In genomic region chr14:59214702-59215302, GRCh38 we compare ENCODE assay signal across 11 cellular contexts. TPM values are rescaled to one million over a fixed set of nuclear protein-coding genes. Genes with fewer than 3 reads are reported as not detected.
DNase-seq lines count a peak whose midpoint lies in the region; ATAC-seq, FAIRE-seq and TF ChIP-seq lines count a peak whose summit lies in the region.
"Had no signal": no experiment of that assay in that cellular context is flagged by ENCODE, and none has a peak within 500 bp of the region (broad histone marks: within the 10 kb centered on the region; RNA-seq: fewer than 3 reads in every experiment).

No MANE protein-coding gene starts in this region.

- no peaks in the 10 kb centered on the region for H3K27me3 Mint-ChIP-seq in activated T-helper 17 cell treated with anti-CD3 and anti-CD28 coated beads, Interleukin-2, amount 50 U/mL, for 72 hours
- H3K27me3 Mint-ChIP-seq: activated CD4-positive, alpha-beta T cell treated with anti-CD3 and anti-CD28 coated beads, Interleukin-2, amount 10 ng/mL, durations not matched to agents 24 days and 14 days had no signal

- H3K4me3 ChIP-seq in HepG2 (replicated peaks in 1 of 3; ENCODE audit: insufficient read depth in 1 of 3, low read depth in 2 of 3, low read length in 3 of 3) (0 out of 6 replicates have a peak overlapping the region, but pooled peaks of 1 of the 3 experiments have one; percentile 63), right lobe of liver (no peak overlapping the region), fibroblast of lung (replicated peaks in 1 of 4; ENCODE audit: control extremely low read depth in 1 of 4, insufficient read depth in 1 of 4, low read depth in 3 of 4, low read length in 4 of 4) (no peak overlapping the region)
- H3K4me3 ChIP-seq: MG63 had no signal

- H3K4me1 ChIP-seq in HepG2 (ENCODE audit: insufficient read depth, low read length) (peaks cover 55% of the 10 kb centered on the region), right lobe of liver (peaks cover 0 to 31% (median 17%) of the 10 kb centered on the region in 4 donors), fibroblast of lung (ENCODE audit: control insufficient read depth, extremely low read depth, insufficient read depth, low read length) (peaks cover 9% of the 10 kb centered on the region)

- DNase-seq in HepG2 (ENCODE audit: low spot score) (no peak), right lobe of liver (no peak), fibroblast of lung (ENCODE audit: low read depth in 2 of 2) (no peak), DMS79 treated with DMSO at 0.1 percent for 48 hours (lab: John Stamatoyannopoulos, UW) (no peak), NK-92 (lab: John Stamatoyannopoulos, UW; ENCODE audit: unreplicated experiment) (no peak), ureter (ENCODE audit: low spot score) (no peak)
- DNase-seq: activated CD4-positive, alpha-beta T cell treated with anti-CD3 and anti-CD28 coated beads, Interleukin-2, amount 10 ng/mL, durations not matched to agents 24 days and 14 days; activated naive CD4-positive, alpha-beta T cell treated with anti-CD3 and anti-CD28 coated beads, Interleukin-2, amount 50 U/mL, for 16 hours had no signal

- H3K4me1 Mint-ChIP-seq in activated T-helper 17 cell treated with anti-CD3 and anti-CD28 coated beads, Interleukin-2, amount 50 U/mL, for 72 hours: peaks cover 5% of the 10 kb centered on the region
- H3K4me1 Mint-ChIP-seq: activated CD4-positive, alpha-beta T cell treated with anti-CD3 and anti-CD28 coated beads, Interleukin-2, amount 10 ng/mL, durations not matched to agents 24 days and 14 days had no signal

- FAIRE-seq in HepG2 (lab: Jason Lieb, UNC): no peak

- H3K27ac ChIP-seq in HepG2 (ENCODE audit: extremely low read length, insufficient read depth, low read length): peak overlapping the region; percentile 62
- peak overlapping the region in 1 of 3 donors; percentile 62 for H3K27ac ChIP-seq in right lobe of liver
- no peak overlapping the region for H3K27ac ChIP-seq in fibroblast of lung (ENCODE audit: insufficient read depth, low read length)

- CTCF ChIA-PET in HepG2 (lab: Yijun Ruan, JAX; ENCODE audit: low intra/inter-chr PET ratio, low total read pairs): no interaction called here

- H3K9me3 ChIP-seq in HepG2 (ENCODE audit: low read length): no peaks in the 10 kb centered on the region
- no peaks in the 10 kb centered on the region for H3K9me3 ChIP-seq in right lobe of liver
- no peaks in the 10 kb centered on the region for H3K9me3 ChIP-seq in fibroblast of lung (ENCODE audit: control insufficient read depth, insufficient read depth, low read depth, low read length)
- H3K9me3 ChIP-seq: MG63 had no signal

- H3K9ac ChIP-seq in HepG2 (ENCODE audit: insufficient read depth, low read depth, low read length): peak overlapping the region; percentile 54
- H3K9ac ChIP-seq in fibroblast of lung (ENCODE audit: insufficient read depth, low read length): no peak overlapping the region

- no peak for TF ChIP-seq POLR2A in HepG2 (IDR thresholded peaks at IDR 0.05; ENCODE audit: insufficient read depth in 1 of 2, low read depth in 2 of 2, low read length in 2 of 2)
- no peak for TF ChIP-seq POLR2A in right lobe of liver (IDR thresholded peaks at IDR 0.05)

- in situ Hi-C loops in HepG2 (cut with HindIII; ENCODE audit: extremely low pct_ligation_motif_present, low pct_unique_long_range_greater_than_20kb): no loop called here

- intact Hi-C loops in HepG2 (cut with micrococcal nuclease; ENCODE audit: unreplicated experiment) (loop anchor here (1.0 to 5.0 kb wide), 3 partner anchors 27 to 97 kb away; partner anchors contain the start of gene DAAM1), right lobe of liver (cut with DNase I) (no loop called here)

- no peaks in the 10 kb centered on the region for H3K36me3 Mint-ChIP-seq in activated T-helper 17 cell treated with anti-CD3 and anti-CD28 coated beads, Interleukin-2, amount 50 U/mL, for 72 hours (ENCODE audit: low read depth)

- H2AFZ ChIP-seq in HepG2 (ENCODE audit: low read length) (no peak overlapping the region), fibroblast of lung (ENCODE audit: low read length) (no peak overlapping the region)

- TF ChIP-seq EP300 in HepG2 (IDR thresholded peaks at IDR 0.05; ENCODE audit: low read depth in 2 of 2, low read length in 2 of 2): no peak
- TF ChIP-seq EP300 in HepG2 (CRISPR knock-in tag; IDR thresholded peaks at IDR 0.05; ENCODE audit: borderline replicate concordance): no peak

- BruUV-seq in HepG2 (replicated peaks; lab: Mats Ljungman, UMichigan): no TSS peak

- WGBS in HepG2 (ENCODE audit: low lambda C conversion rate): 90% methylated on average over 3 of the region's 3 CpGs
- WGBS in right lobe of liver (ENCODE audit: insufficient coverage, low coverage, low lambda C conversion rate, missing lambda C conversion rate): 90% methylated on average over 3 of the region's 3 CpGs

- no peaks in the 10 kb centered on the region; the same call in 1 of the 2 replicates for H4K20me1 ChIP-seq in HepG2 (ENCODE audit: insufficient read depth, low read length)
- no peaks in the 10 kb centered on the region for H4K20me1 ChIP-seq in fibroblast of lung (ENCODE audit: control insufficient read depth, extremely low read depth, insufficient read depth, low read length)

- TF ChIP-seq RAD21 in HepG2 (CRISPR knock-in tag; IDR thresholded peaks at IDR 0.05): no peak

- H3K9me3 Mint-ChIP-seq in activated T-helper 17 cell treated with anti-CD3 and anti-CD28 coated beads, Interleukin-2, amount 50 U/mL, for 72 hours: no peaks in the 10 kb centered on the region

- H3K27ac Mint-ChIP-seq in activated T-helper 17 cell treated with anti-CD3 and anti-CD28 coated beads, Interleukin-2, amount 50 U/mL, for 72 hours: no peak overlapping the region
- H3K27ac Mint-ChIP-seq: activated CD4-positive, alpha-beta T cell treated with anti-CD3 and anti-CD28 coated beads, Interleukin-2, amount 10 ng/mL, durations not matched to agents 24 days and 14 days had no signal

- H3K27me3 ChIP-seq in HepG2 (ENCODE audit: control insufficient read depth in 1 of 2, insufficient read depth in 2 of 2, low read length in 2 of 2) (no peaks in the 10 kb centered on the region), right lobe of liver (no peaks in the 10 kb centered on the region), fibroblast of lung (ENCODE audit: control insufficient read depth, insufficient read depth, low read length) (no peaks in the 10 kb centered on the region)
- H3K27me3 ChIP-seq: MG63 had no signal

- H3K4me3 Mint-ChIP-seq in activated T-helper 17 cell treated with anti-CD3 and anti-CD28 coated beads, Interleukin-2, amount 50 U/mL, for 72 hours: no peak overlapping the region
- H3K4me3 Mint-ChIP-seq: activated CD4-positive, alpha-beta T cell treated with anti-CD3 and anti-CD28 coated beads, Interleukin-2, amount 10 ng/mL, durations not matched to agents 24 days and 14 days had no signal

- POLR2A ChIA-PET in HepG2 (lab: Yijun Ruan, JAX): interaction anchor here (1.0 to 1.9 kb wide), 3 partner anchors 27 to 269 kb away, joined by 3 to 5 read pairs (median 3); partner anchors contain the start of genes DAAM1, JKAMP and L3HYPDH

- TF ChIP-seq CTCF in HepG2 (CRISPR knock-in tag; IDR thresholded peaks at IDR 0.05) (no peak), right lobe of liver (IDR thresholded peaks at IDR 0.05) (no peak), fibroblast of lung (conservative IDR thresholded peaks at IDR 0.05 in 1 of 2, IDR thresholded peaks at IDR 0.05 in 1 of 2; ENCODE audit: low read depth in 1 of 2, low read length in 2 of 2) (no peak)

- H3K36me3 ChIP-seq in HepG2 (replicated peaks in 1 of 2; ENCODE audit: control insufficient read depth in 1 of 2, insufficient read depth in 2 of 2, low read length in 2 of 2) (no peaks in the 10 kb centered on the region), right lobe of liver (no peaks in the 10 kb centered on the region), fibroblast of lung (ENCODE audit: control insufficient read depth, insufficient read depth, low read length) (no peaks in the 10 kb centered on the region)
- H3K36me3 ChIP-seq: MG63 had no signal

- H3K4me2 ChIP-seq in HepG2 (ENCODE audit: low read depth, low read length): peak overlapping the region; percentile 89
- peak overlapping the region; percentile 61 for H3K4me2 ChIP-seq in fibroblast of lung (ENCODE audit: extremely low read depth, insufficient read depth, low read length)

- ATAC-seq in HepG2: no peak
- ATAC-seq in right lobe of liver: no peak
- peak; percentile 63 for ATAC-seq in HG02981 (IDR thresholded peaks at IDR 0.05; ENCODE audit: unreplicated experiment)
- no peak for ATAC-seq in activated T-helper 17 cell treated with anti-CD3 and anti-CD28 coated beads, Interleukin-2, amount 50 U/mL, for 72 hours (replicated peaks)

- H3K79me2 ChIP-seq in HepG2 (ENCODE audit: insufficient read depth, low read length): peaks cover 57% of the 10 kb centered on the region
- H3K79me2 ChIP-seq in fibroblast of lung (ENCODE audit: control insufficient read depth, insufficient read depth, low read length): no peaks in the 10 kb centered on the region

RNA-seq across cellular contexts. Expression of gene DAAM1, which starts 26.3 kb away (rescaled TPM):
- total RNA-seq in HepG2 (2016; rRNA removed; fragmentation: Illumina TruSeq; extraction: Trizol) (24.5 and 31.2 TPM in 2 replicates), right lobe of liver (10 to 100 TPM; 17.2 to 43.6 (median 25.3) TPM), fibroblast of lung (15.5 and 16.9 TPM in 2 replicates), ureter (109 TPM)
- total RNA-seq in HepG2 (2016; cell fraction: cytosol; rRNA removed; fragmentation: Illumina TruSeq; extraction: Trizol; ENCODE audit: low read depth): 2.9 and 3.1 TPM in 2 replicates
- total RNA-seq in HepG2 (2016; cell fraction: insoluble cytoplasmic fraction; rRNA removed; fragmentation: Illumina TruSeq; extraction: Trizol): 25.6 and 31.0 TPM in 2 replicates
- total RNA-seq in HepG2 (2016; cell fraction: membrane; rRNA removed; fragmentation: Illumina TruSeq; extraction: Trizol): 7.0 and 8.7 TPM in 2 replicates
- 50.3 and 52.6 TPM in 2 replicates for total RNA-seq in HepG2 (2016; cell fraction: nucleus; rRNA removed; fragmentation: Illumina TruSeq; extraction: Trizol)
- polyA plus RNA-seq in HepG2 (2011; rRNA removed) (6.8 and 10.9 TPM in 2 replicates), fibroblast of lung (12.8 and 36.3 TPM in 2 replicates)
- polyA plus RNA-seq in HepG2 (2011; cell fraction: cytosol; rRNA removed): 4.0 and 9.7 TPM in 2 replicates
- 9.9 and 23.8 TPM in 2 replicates for polyA plus RNA-seq in HepG2 (2011; cell fraction: nucleus; rRNA removed)
- polyA plus RNA-seq in HepG2 (2012): 20.7 and 21.6 TPM in 2 replicates
- polyA plus RNA-seq in HepG2 (2016; cell fraction: cytosol; fragmentation: Illumina TruSeq; extraction: Trizol; ENCODE audit: low read depth): 0.61 and 0.62 TPM in 2 replicates
- polyA plus RNA-seq in HepG2 (2016; cell fraction: insoluble cytoplasmic fraction; fragmentation: Illumina TruSeq; extraction: Trizol; ENCODE audit: low read depth): 20.3 and 24.6 TPM in 2 replicates
- polyA plus RNA-seq in HepG2 (2016; cell fraction: membrane; fragmentation: Illumina TruSeq; extraction: Trizol; ENCODE audit: low read depth): 0.97 and 1.4 TPM in 2 replicates
- 29.5 and 31.8 TPM in 2 replicates for polyA plus RNA-seq in HepG2 (2016; cell fraction: nucleus; fragmentation: Illumina TruSeq; extraction: Trizol; ENCODE audit: insufficient read depth, low read depth)
- polyA minus RNA-seq in HepG2 (2011; rRNA and poly(A)+ RNA removed; ENCODE audit: low replicate concordance): 12.6 and 17.7 TPM in 2 replicates
- polyA minus RNA-seq in HepG2 (2011; cell fraction: cytosol; rRNA and poly(A)+ RNA removed): 12.2 and 17.8 TPM in 2 replicates
- polyA minus RNA-seq in HepG2 (2011; cell fraction: nucleus; rRNA and poly(A)+ RNA removed): 106 and 124 TPM in 2 replicates
- polyA plus RNA-seq in fibroblast of lung (2012): 9.5 and 28.0 TPM in 2 replicates
- 4.3 and 22.6 TPM in 2 replicates for polyA minus RNA-seq in fibroblast of lung (ENCODE audit: low replicate concordance)
- total RNA-seq in activated T-helper 17 cell treated with anti-CD3 and anti-CD28 coated beads, Interleukin-2, amount 50 U/mL, for 72 hours: 10 to 100 TPM; 10.5 to 13.8 TPM
